Comparison of ENCODE assay signal across 8 cellular contexts in genomic region chr4:39976141-39976944, GRCh38. TPM values are rescaled to one million over a fixed set of nuclear protein-coding genes. Genes with fewer than 3 reads are reported as not detected.
DNase-seq lines count a peak whose midpoint lies in the region; ATAC-seq, FAIRE-seq and TF ChIP-seq lines count a peak whose summit lies in the region.

No MANE protein-coding gene starts in this region.

- peak; percentile 92 for TF ChIP-seq CTCF in astrocyte of the cerebellum (IDR thresholded peaks at IDR 0.05; ENCODE audit: low read depth, low read length, missing control alignments)

- peak; percentile 52 for FAIRE-seq in urothelium cell line (lab: Jason Lieb, UNC)

- peak; percentile 34 for ATAC-seq in HG02870 (IDR thresholded peaks at IDR 0.05; ENCODE audit: unreplicated experiment)

- DNase-seq in GM04504 (ENCODE audit: low read depth) (peak; percentile 60), NCI-H1694 treated with DMSO at 0.1 percent for 48 hours (lab: John Stamatoyannopoulos, UW) (peak; percentile 23), T-helper 22 cell (ENCODE audit: low read depth) (peak; percentile 34), astrocyte of the cerebellum (ENCODE audit: low read depth) (peak; percentile 57), hepatic stellate cell (ENCODE audit: low spot score) (peak; percentile 83), pulmonary artery endothelial cell (ENCODE audit: low read depth, low spot score) (peak; percentile 43), urothelium cell line (ENCODE audit: low spot score) (peak; percentile 87)

- H3K4me3 ChIP-seq in astrocyte of the cerebellum (ENCODE audit: low read depth, low read length), result peak overlapping the region; percentile 93

- in situ Hi-C loops in astrocyte of the cerebellum (cut with HindIII; ENCODE audit: low sequenced_read_pairs), result no loop called here

RNA-seq across cellular contexts. Expression of gene PDS5A, which starts 1.4 kb away (rescaled TPM):
- total RNA-seq in pulmonary artery endothelial cell, result 62.8 and 82.1 TPM in 2 replicates

Comparison
In these comparisons a context has a peak if more than half of its experiments do, and no peak if none do; other contexts are left out.
1. Peak in every context shown above with its lines: DNase-seq, ATAC-seq and H3K4me3 ChIP-seq.
2. DNase-seq: peak in every context shown above with its lines; median percentile 87 in urothelium cell line; 83 in hepatic stellate cell; 60 in GM04504; 57 in astrocyte of the cerebellum; 43 in pulmonary artery endothelial cell; 34 in T-helper 22 cell; 23 in NCI-H1694 treated with DMSO at 0.1 percent for 48 hours.